14 cellular contexts compared by ENCODE assay signal in genomic region chr22:23280356-23281052, GRCh38.
DNase-seq lines count a peak whose midpoint lies in the region; ATAC-seq and TF ChIP-seq lines count a peak whose summit lies in the region.
"Had no signal": no experiment of that assay in that cellular context is flagged by ENCODE, and none has a peak within 500 bp of the region (broad histone marks: within the 10 kb centered on the region; RNA-seq: fewer than 3 reads in every experiment).

No MANE protein-coding gene starts in this region.

- H3K36me3 ChIP-seq in IMR-90 (ENCODE audit: control insufficient read depth, insufficient read depth, low read length) (peaks cover 44% of the 10 kb centered on the region), gastroesophageal sphincter (peaks cover 0 to 80% of the 10 kb centered on the region in 2 donors), stomach smooth muscle (ENCODE audit: control insufficient read depth in 2 of 2, insufficient read depth in 2 of 2, low read length in 2 of 2) (peaks cover 11 to 19% of the 10 kb centered on the region in 2 donors)

- no peak overlapping the region for H2BK5ac ChIP-seq in IMR-90 (ENCODE audit: low read depth, low read length, poor library complexity, severe bottlenecking)

- in situ Hi-C loops in IMR-90 (cut with MboI; ENCODE audit: low sequenced_read_pairs): loop anchor here (25.0 kb wide), 1 partner anchor 318 kb away; no protein-coding TSS in a partner anchor

- CTCF ChIA-PET in IMR-90 (lab: Yijun Ruan, JAX): no interaction called here
- CTCF ChIA-PET in activated CD8-positive, alpha-beta T cell treated with anti-CD3 and anti-CD28 coated beads for 36 hours (lab: Charles Lee): interaction anchor here (10.2 kb wide), 1 partner anchor 103 kb away, joined by 237 read pairs; the partner anchor contains the start of gene BCR

- H3K4me3 ChIP-seq in IMR-90 (ENCODE audit: insufficient read depth, low read depth, low read length): no peak overlapping the region
- H3K4me3 ChIP-seq in gastroesophageal sphincter: no peak overlapping the region
- H3K4me3 ChIP-seq in stomach smooth muscle (ENCODE audit: low read length in 2 of 2): no peak overlapping the region
- H3K4me3 ChIP-seq: cardiac muscle cell had no signal

- TF ChIP-seq POLR2A in IMR-90 (IDR thresholded peaks at IDR 0.05; ENCODE audit: low read depth, low read length) (no peak), gastroesophageal sphincter (IDR thresholded peaks at IDR 0.05) (no peak)

- no peak overlapping the region for H3K18ac ChIP-seq in IMR-90 (ENCODE audit: low read depth, low read length)

- DNase-seq in IMR-90: no peak
- DNase-seq in activated CD8-positive, alpha-beta T cell treated with anti-CD3 and anti-CD28 coated beads for 36 hours: no peak
- no peak for DNase-seq in GM19240 (ENCODE audit: insufficient read length, low spot score)
- no peak for DNase-seq in medulla oblongata (ENCODE audit: extremely low spot score)
- DNase-seq in HT-29 (ENCODE audit: low spot score): no peak
- DNase-seq: activated CD4-positive, alpha-beta T cell treated with anti-CD3 and anti-CD28 coated beads for 4 hours; activated effector memory CD4-positive, alpha-beta T cell treated with Interleukin-2 at 50 U/mL for 16 hours; NCI-H187 treated with DMSO at 0.1 percent for 48 hours; NCI-H69 had no signal

- H2BK120ac ChIP-seq in IMR-90 (ENCODE audit: low read depth, low read length): no peak overlapping the region

- ATAC-seq in IMR-90 (ENCODE audit: low read depth) (no peak), gastroesophageal sphincter (no peak)
- no peak for ATAC-seq in activated CD8-positive, alpha-beta T cell treated with anti-CD3 and anti-CD28 coated beads for 36 hours

- no peak overlapping the region for H3K4ac ChIP-seq in IMR-90 (ENCODE audit: low read depth, low read length)

- H2AK9ac ChIP-seq in IMR-90 (replicated peaks; ENCODE audit: low read depth, low read length, poor library complexity): peak overlapping the region; percentile 72

- H2AFZ ChIP-seq in IMR-90 (replicated peaks; ENCODE audit: low read length, poor library complexity): peak overlapping the region; percentile 62

- H4K5ac ChIP-seq in IMR-90 (ENCODE audit: low read depth, low read length): no peak overlapping the region

- H3K4me1 ChIP-seq in IMR-90 (ENCODE audit: control insufficient read depth, insufficient read depth, low read length): peaks cover 5% of the 10 kb centered on the region; the same call in 1 of the 2 replicates
- peaks cover 0 to 76% (median 30%) of the 10 kb centered on the region in 3 donors for H3K4me1 ChIP-seq in gastroesophageal sphincter
- peaks cover 72% of the 10 kb centered on the region for H3K4me1 ChIP-seq in stomach smooth muscle (ENCODE audit: control insufficient read depth, insufficient read depth, low read length)

- H3K9ac ChIP-seq in IMR-90 (ENCODE audit: low read depth, low read length) (no peak overlapping the region), stomach smooth muscle (ENCODE audit: low read length in 2 of 2) (peak overlapping the region; percentile 72 to 75)

- no peaks in the 10 kb centered on the region for H3K9me3 ChIP-seq in IMR-90 (ENCODE audit: control insufficient read depth, insufficient read depth, low read length)
- no peaks in the 10 kb centered on the region for H3K9me3 ChIP-seq in gastroesophageal sphincter
- H3K9me3 ChIP-seq in stomach smooth muscle (ENCODE audit: control insufficient read depth in 2 of 2, low read length in 2 of 2): no peaks in the 10 kb centered on the region

- peak overlapping the region in 1 of 2 experiments; percentile 28; a peak in 1 of 4 replicates for H4K8ac ChIP-seq in IMR-90 (ENCODE audit: low read depth in 2 of 2, low read length in 2 of 2)

- H3K79me1 ChIP-seq in IMR-90 (ENCODE audit: low read depth in 1 of 2, low read length in 2 of 2): peaks cover 0 to 7% of the 10 kb centered on the region in 2 experiments; a peak in 1 of 4 replicates

- WGBS in IMR-90 (ENCODE audit: extremely low coverage in 2 of 2, insufficient read length in 1 of 2), 2 experiments: 100% methylated on average over 2 of the region's 13 CpGs; no CpG with 5 or more reads in 1 of the 2 experiments
- 86 to 93% methylated on average over 3 to 7 of the region's 13 CpGs for WGBS in gastroesophageal sphincter (ENCODE audit: low coverage in 1 of 2), 2 donors

- TF ChIP-seq CTCF in IMR-90 (conservative IDR thresholded peaks at IDR 0.05; ENCODE audit: low read depth, low read length): no peak
- no peak for TF ChIP-seq CTCF in activated CD8-positive, alpha-beta T cell treated with anti-CD3 and anti-CD28 coated beads for 36 hours (IDR thresholded peaks at IDR 0.05)
- no peak for TF ChIP-seq CTCF in gastroesophageal sphincter (IDR thresholded peaks at IDR 0.05)

- H3K9me1 ChIP-seq in IMR-90 (ENCODE audit: insufficient read depth, low read length): 0 out of 2 replicates have a peak, but pooled peaks cover 7% of the 10 kb centered on the region

- no peak overlapping the region for H3K23ac ChIP-seq in IMR-90 (ENCODE audit: low read depth, low read length)

- H3K27me3 ChIP-seq in IMR-90 (ENCODE audit: control insufficient read depth, insufficient read depth, low read length): no peaks in the 10 kb centered on the region
- no peaks in the 10 kb centered on the region for H3K27me3 ChIP-seq in gastroesophageal sphincter
- H3K27me3 ChIP-seq in stomach smooth muscle (ENCODE audit: control insufficient read depth in 1 of 2, insufficient read depth in 2 of 2, low read length in 2 of 2): no peaks in the 10 kb centered on the region
- H3K27me3 ChIP-seq: cardiac muscle cell had no signal

- no peak overlapping the region for H2BK15ac ChIP-seq in IMR-90 (ENCODE audit: low read depth, low read length)

- no peak overlapping the region for H3K4me3 Mint-ChIP-seq in activated CD8-positive, alpha-beta T cell treated with anti-CD3 and anti-CD28 coated beads for 36 hours
- H3K4me3 Mint-ChIP-seq: T-helper 1 cell treated with Interleukin-12 subunit alpha and Interleukin-12 subunit beta and Interleukin-4 antibody, amounts not matched to agents 30 μg/mL and 1 μg/mL, for 36 hours had no signal

- no peak overlapping the region for H2AK5ac ChIP-seq in IMR-90 (ENCODE audit: low read depth, low read length)

- POLR2A ChIA-PET in IMR-90 (lab: Charles Lee; ENCODE audit: unreplicated experiment): no interaction called here
- POLR2A ChIA-PET in activated CD8-positive, alpha-beta T cell treated with anti-CD3 and anti-CD28 coated beads for 36 hours (lab: Charles Lee): no interaction called here

- no peak overlapping the region for H3K4me2 ChIP-seq in IMR-90 (ENCODE audit: low read depth, low read length)

- TF ChIP-seq RAD21 in IMR-90 (IDR thresholded peaks at IDR 0.05; ENCODE audit: low read length): no peak

- dilution Hi-C loops in IMR-90 (cut with HindIII; ENCODE audit: low sequenced_read_pairs, unreplicated experiment): no loop called here

- TF ChIP-seq EP300 in gastroesophageal sphincter (IDR thresholded peaks at IDR 0.05): no peak

- H3K4me1 Mint-ChIP-seq in activated CD8-positive, alpha-beta T cell treated with anti-CD3 and anti-CD28 coated beads for 36 hours (ENCODE audit: low read depth): peaks cover 32% of the 10 kb centered on the region

- H3K27me3 Mint-ChIP-seq in activated CD8-positive, alpha-beta T cell treated with anti-CD3 and anti-CD28 coated beads for 36 hours: no peaks in the 10 kb centered on the region

- no peaks in the 10 kb centered on the region for H3K36me3 Mint-ChIP-seq in activated CD8-positive, alpha-beta T cell treated with anti-CD3 and anti-CD28 coated beads for 36 hours (ENCODE audit: low read depth)

- no peaks in the 10 kb centered on the region; the same call in 1 of the 2 replicates for H4K20me1 ChIP-seq in IMR-90 (ENCODE audit: insufficient read depth, low read length)

- no peak overlapping the region for H3K14ac ChIP-seq in IMR-90 (replicated peaks; ENCODE audit: low read depth, low read length)

- peak overlapping the region; percentile 63 for H3K27ac Mint-ChIP-seq in activated CD8-positive, alpha-beta T cell treated with anti-CD3 and anti-CD28 coated beads for 36 hours

- BruUV-seq in IMR-90 (replicated peaks; lab: Mats Ljungman, UMichigan): no TSS peak

- H3K9me3 Mint-ChIP-seq in activated CD8-positive, alpha-beta T cell treated with anti-CD3 and anti-CD28 coated beads for 36 hours: no peaks in the 10 kb centered on the region
- H3K9me3 Mint-ChIP-seq: T-helper 1 cell treated with Interleukin-12 subunit alpha and Interleukin-12 subunit beta and Interleukin-4 antibody, amounts not matched to agents 30 μg/mL and 1 μg/mL, for 36 hours had no signal

- intact Hi-C loops in IMR-90 (cut with micrococcal nuclease): loop anchor here (5.0 kb wide), 1 partner anchor 323 kb away; no protein-coding TSS in a partner anchor
- intact Hi-C loops in activated CD8-positive, alpha-beta T cell treated with anti-CD3 and anti-CD28 coated beads for 36 hours (cut with micrococcal nuclease): loop anchor here (10.0 kb wide), 1 partner anchor 326 kb away; no protein-coding TSS in a partner anchor

- no peak overlapping the region for H3K56ac ChIP-seq in IMR-90 (ENCODE audit: extremely low read depth, insufficient read depth, low read length)

- H2BK20ac ChIP-seq in IMR-90 (ENCODE audit: low read depth, low read length): no peak overlapping the region

- no peak overlapping the region for H4K91ac ChIP-seq in IMR-90 (ENCODE audit: insufficient read depth, low read depth, low read length)

- H3K27ac ChIP-seq in IMR-90 (ENCODE audit: insufficient read depth, low read length) (no peak overlapping the region), gastroesophageal sphincter (peak overlapping the region in 3 of 4 donors; percentile 90 to 93 (median 90)), stomach smooth muscle (ENCODE audit: low read length) (peak overlapping the region; percentile 98)
- H3K27ac ChIP-seq: C4-2B, cardiac muscle cell had no signal

TF ChIP-seq in IMR-90, 13 proteins besides CTCF, POLR2A, EP300 and RAD21 (continues in another document):
- TF ChIP-seq SMC3 (IDR thresholded peaks at IDR 0.05; ENCODE audit: low read depth, low read length): no peak
- TF ChIP-seq CHD1 (IDR thresholded peaks at IDR 0.05; ENCODE audit: low read depth, low read length): no peak
- no peak for TF ChIP-seq MAFK (IDR thresholded peaks at IDR 0.05; ENCODE audit: low read depth, low read length)
- TF ChIP-seq NFE2L2 (IDR thresholded peaks at IDR 0.05; ENCODE audit: low read depth, low read length): no peak
- TF ChIP-seq, protein P1, sequence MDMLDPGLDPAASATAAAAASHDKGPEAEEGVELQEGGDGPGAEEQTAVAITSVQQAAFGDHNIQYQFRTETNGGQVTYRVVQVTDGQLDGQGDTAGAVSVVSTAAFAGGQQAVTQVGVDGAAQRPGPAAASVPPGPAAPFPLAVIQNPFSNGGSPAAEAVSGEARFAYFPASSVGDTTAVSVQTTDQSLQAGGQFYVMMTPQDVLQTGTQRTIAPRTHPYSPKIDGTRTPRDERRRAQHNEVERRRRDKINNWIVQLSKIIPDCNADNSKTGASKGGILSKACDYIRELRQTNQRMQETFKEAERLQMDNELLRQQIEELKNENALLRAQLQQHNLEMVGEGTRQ (IDR thresholded peaks at IDR 0.05; ENCODE audit: low read depth, low read length): no peak
- TF ChIP-seq RFX5 (IDR thresholded peaks at IDR 0.05; ENCODE audit: low read depth, low read length): no peak
